8 cellular contexts compared by ENCODE assay signal in the genomic region with DNA sequence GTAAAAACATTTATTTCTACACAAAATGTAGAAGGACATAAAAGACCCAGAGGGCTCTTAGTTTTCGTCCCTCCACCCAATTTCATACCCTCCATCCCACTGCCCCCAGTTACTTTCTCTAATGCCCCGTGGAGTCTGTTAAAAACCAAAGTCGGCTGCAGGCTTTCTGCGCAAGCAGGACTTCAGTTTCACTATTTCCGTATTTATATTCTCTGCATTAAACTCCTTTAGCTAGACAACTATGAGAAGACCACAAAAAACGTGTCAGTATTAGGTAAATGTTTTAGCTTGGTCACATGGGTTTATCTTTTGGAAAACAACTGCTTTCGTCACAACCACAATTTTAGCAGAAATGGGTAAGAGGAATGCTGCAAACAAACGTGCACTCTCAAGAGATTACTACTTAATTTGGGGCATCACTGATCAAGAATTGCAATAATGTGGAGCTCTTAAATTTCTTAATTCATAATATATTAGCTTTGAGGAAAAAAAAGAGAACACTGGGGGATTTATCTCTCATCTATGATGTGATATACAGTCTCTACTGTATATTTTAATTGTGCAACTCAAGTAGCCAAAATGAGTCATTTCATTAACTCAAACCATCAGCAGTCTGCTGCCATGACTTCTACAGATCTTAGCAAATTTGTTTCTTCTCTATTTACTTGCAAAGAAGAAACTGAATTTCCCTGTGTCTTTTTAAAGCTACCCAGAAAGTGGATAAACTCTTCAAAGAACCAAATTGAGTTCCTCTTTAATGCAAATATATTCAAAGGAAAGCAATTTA. TPM values are rescaled to one million over a fixed set of nuclear protein-coding genes. Genes with fewer than 3 reads are reported as not detected.
DNase-seq lines count a peak whose midpoint lies in the region; ATAC-seq, FAIRE-seq and TF ChIP-seq lines count a peak whose summit lies in the region.

No MANE protein-coding gene starts in this region.

- TF ChIP-seq POLR2A in GM12878 (IDR thresholded peaks at IDR 0.05; ENCODE audit: low read depth, low read length), result no peak

- peak overlapping the region; percentile 91 for H3K4me2 ChIP-seq in GM12878 (ENCODE audit: control insufficient read depth, insufficient read depth)

- H3K79me2 ChIP-seq in GM12878 (ENCODE audit: control insufficient read depth, insufficient read depth, low read length), result peaks cover 36% of the 10 kb centered on the region

- peak; percentile 8 for DNase-seq in activated CD4-positive, alpha-beta T cell treated with anti-CD3 and anti-CD28 coated beads for 48 hours
- no peak for DNase-seq in activated CD4-positive, alpha-beta T cell treated with anti-CD3 and anti-CD28 coated beads, Interleukin-2, amount 50 U/mL, for 4 hours
- DNase-seq in NCI-H69 (lab: John Stamatoyannopoulos, UW) (peak; percentile 43), GM12878 (ENCODE audit: low read depth, low spot score) (peak; percentile 67), NCI-H510A treated with DMSO at 0.1 percent for 48 hours (lab: John Stamatoyannopoulos, UW) (no peak)

- H4K20me1 ChIP-seq in GM12878 (ENCODE audit: control insufficient read depth, insufficient read depth), result no peaks in the 10 kb centered on the region

- 2% methylated on average over 8 of the region's 8 CpGs for WGBS in GM12878 (ENCODE audit: insufficient coverage, insufficient replicate concordance, low lambda C conversion rate, missing lambda C conversion rate)

- TF ChIP-seq EP300 in GM12878 (IDR thresholded peaks at IDR 0.05; ENCODE audit: borderline replicate concordance in 1 of 2, control insufficient read depth in 1 of 2, low read depth in 2 of 2, low read length in 2 of 2), result peak in 1 of 2 experiments; percentile 54; a peak in 3 of 4 replicates

- POLR2A ChIA-PET in GM12878 (lab: Charles Lee), result interaction anchor here (1.2 kb wide), 1 partner anchor 76 kb away, joined by 4 read pairs; no protein-coding TSS in a partner anchor

- H3K36me3 ChIP-seq in GM12878 (ENCODE audit: control insufficient read depth in 2 of 2, insufficient read depth in 2 of 2, low read length in 1 of 2), result no peaks in the 10 kb centered on the region

- H3K4me3 ChIP-seq in GM12878, result peak overlapping the region; percentile 72

- CTCF ChIA-PET in GM12878 (lab: Yijun Ruan, JAX), result interaction anchor here (0.6 to 1.2 kb wide), 4 partner anchors 11 to 130 kb away, joined by 3 to 6 read pairs (median 3); no protein-coding TSS in a partner anchor

- no peaks in the 10 kb centered on the region for H3K9me3 ChIP-seq in GM12878 (replicated peaks; ENCODE audit: control insufficient read depth, insufficient read depth, low read length)

- H3K4me1 ChIP-seq in GM12878 (ENCODE audit: control insufficient read depth, insufficient read depth, low read length), result peaks cover 19% of the 10 kb centered on the region

- H2AFZ ChIP-seq in GM12878 (ENCODE audit: control insufficient read depth, low read depth, low read length), result peak overlapping the region; percentile 44

- no peak for TF ChIP-seq CTCF in GM12878 (IDR thresholded peaks at IDR 0.05 in 2 of 3, conservative IDR thresholded peaks at IDR 0.05 in 1 of 3; ENCODE audit: control insufficient read depth in 2 of 3, extremely low read depth in 1 of 3, insufficient read depth in 1 of 3, low read depth in 3 of 3, low read length in 3 of 3)

- BruUV-seq in GM12878 (replicated peaks; lab: Mats Ljungman, UMichigan), result TSS peak; percentile 55

- peak; percentile 7 for FAIRE-seq in GM12878 (lab: Jason Lieb, UNC)

- H3K9ac ChIP-seq in GM12878 (ENCODE audit: control insufficient read depth, insufficient read depth, low read length), result peak overlapping the region; percentile 69

- in situ Hi-C loops in GM12878 (cut with MboI), result no loop called here

- H3K27me3 ChIP-seq in GM12878 (replicated peaks in 1 of 2; ENCODE audit: control insufficient read depth in 2 of 2, insufficient read depth in 2 of 2, low read length in 1 of 2) (no peaks in the 10 kb centered on the region), layer of hippocampus (ENCODE audit: control insufficient read depth, insufficient read depth, low read length) (no peaks in the 10 kb centered on the region)

- no peak for TF ChIP-seq RAD21 in GM12878 (IDR thresholded peaks at IDR 0.05; ENCODE audit: insufficient read depth, low read depth, low read length)

- H3K27ac ChIP-seq in GM12878 (ENCODE audit: control insufficient read depth, insufficient read depth) (peak overlapping the region; percentile 95), layer of hippocampus (ENCODE audit: low read depth, low read length) (peak overlapping the region; percentile 88), temporal lobe (ENCODE audit: low read depth, low read length) (peak overlapping the region; percentile 74)

- RAD21 ChIA-PET in GM12878 (lab: Charles Lee; ENCODE audit: unreplicated experiment), result interaction anchor here (0.7 to 2.0 kb wide), 8 partner anchors 32 to 130 kb away, joined by 3 to 5 read pairs (median 3); no protein-coding TSS in a partner anchor

- intact Hi-C loops in GM12878 (cut with micrococcal nuclease; ENCODE audit: unreplicated experiment), result loop anchor here (5.0 kb wide), 2 partner anchors 37 to 57 kb away; no protein-coding TSS in a partner anchor

- ATAC-seq in HG02588 (IDR thresholded peaks at IDR 0.05; ENCODE audit: unreplicated experiment) (peak; percentile 21), GM12878 (peak; percentile 38)

- SMC1A ChIA-PET in GM12878 (lab: Charles Lee; ENCODE audit: uncharacterized antibody, unreplicated experiment), result interaction anchor here (0.6 to 1.8 kb wide), 6 partner anchors 15 to 126 kb away, joined by 3 to 6 read pairs (median 4); no protein-coding TSS in a partner anchor

TF ChIP-seq in GM12878, 131 proteins besides CTCF, POLR2A, EP300 and RAD21 (continues in another document):
- TF ChIP-seq, protein P1, sequence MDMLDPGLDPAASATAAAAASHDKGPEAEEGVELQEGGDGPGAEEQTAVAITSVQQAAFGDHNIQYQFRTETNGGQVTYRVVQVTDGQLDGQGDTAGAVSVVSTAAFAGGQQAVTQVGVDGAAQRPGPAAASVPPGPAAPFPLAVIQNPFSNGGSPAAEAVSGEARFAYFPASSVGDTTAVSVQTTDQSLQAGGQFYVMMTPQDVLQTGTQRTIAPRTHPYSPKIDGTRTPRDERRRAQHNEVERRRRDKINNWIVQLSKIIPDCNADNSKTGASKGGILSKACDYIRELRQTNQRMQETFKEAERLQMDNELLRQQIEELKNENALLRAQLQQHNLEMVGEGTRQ (IDR thresholded peaks at IDR 0.05; ENCODE audit: borderline replicate concordance, low read depth, low read length), result peak; percentile 41; the same call in 1 of the 2 replicates
- TF ChIP-seq, protein P2, sequence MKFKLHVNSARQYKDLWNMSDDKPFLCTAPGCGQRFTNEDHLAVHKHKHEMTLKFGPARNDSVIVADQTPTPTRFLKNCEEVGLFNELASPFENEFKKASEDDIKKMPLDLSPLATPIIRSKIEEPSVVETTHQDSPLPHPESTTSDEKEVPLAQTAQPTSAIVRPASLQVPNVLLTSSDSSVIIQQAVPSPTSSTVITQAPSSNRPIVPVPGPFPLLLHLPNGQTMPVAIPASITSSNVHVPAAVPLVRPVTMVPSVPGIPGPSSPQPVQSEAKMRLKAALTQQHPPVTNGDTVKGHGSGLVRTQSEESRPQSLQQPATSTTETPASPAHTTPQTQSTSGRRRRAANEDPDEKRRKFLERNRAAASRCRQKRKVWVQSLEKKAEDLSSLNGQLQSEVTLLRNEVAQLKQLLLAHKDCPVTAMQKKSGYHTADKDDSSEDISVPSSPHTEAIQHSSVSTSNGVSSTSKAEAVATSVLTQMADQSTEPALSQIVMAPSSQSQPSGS (IDR thresholded peaks at IDR 0.05; ENCODE audit: low read length), result peak; percentile 56
- TF ChIP-seq SMAD1 (IDR thresholded peaks at IDR 0.05; ENCODE audit: low read depth, partially characterized antibody) (no peak), RAD51 (IDR thresholded peaks at IDR 0.05) (peak; percentile 82), MTA2 (IDR thresholded peaks at IDR 0.05; ENCODE audit: low read depth) (peak; percentile 34; the same call in 1 of the 2 replicates), JUNB (IDR thresholded peaks at IDR 0.05) (peak; percentile 76), ATF7 (IDR thresholded peaks at IDR 0.05; ENCODE audit: low read depth) (no peak; the same call in 1 of the 2 replicates), RUNX3 (IDR thresholded peaks at IDR 0.05; ENCODE audit: low read length) (peak; percentile 50), WRNIP1 (IDR thresholded peaks at IDR 0.05; ENCODE audit: borderline replicate concordance, low read depth, low read length) (no peak)
- TF ChIP-seq, protein P3, sequence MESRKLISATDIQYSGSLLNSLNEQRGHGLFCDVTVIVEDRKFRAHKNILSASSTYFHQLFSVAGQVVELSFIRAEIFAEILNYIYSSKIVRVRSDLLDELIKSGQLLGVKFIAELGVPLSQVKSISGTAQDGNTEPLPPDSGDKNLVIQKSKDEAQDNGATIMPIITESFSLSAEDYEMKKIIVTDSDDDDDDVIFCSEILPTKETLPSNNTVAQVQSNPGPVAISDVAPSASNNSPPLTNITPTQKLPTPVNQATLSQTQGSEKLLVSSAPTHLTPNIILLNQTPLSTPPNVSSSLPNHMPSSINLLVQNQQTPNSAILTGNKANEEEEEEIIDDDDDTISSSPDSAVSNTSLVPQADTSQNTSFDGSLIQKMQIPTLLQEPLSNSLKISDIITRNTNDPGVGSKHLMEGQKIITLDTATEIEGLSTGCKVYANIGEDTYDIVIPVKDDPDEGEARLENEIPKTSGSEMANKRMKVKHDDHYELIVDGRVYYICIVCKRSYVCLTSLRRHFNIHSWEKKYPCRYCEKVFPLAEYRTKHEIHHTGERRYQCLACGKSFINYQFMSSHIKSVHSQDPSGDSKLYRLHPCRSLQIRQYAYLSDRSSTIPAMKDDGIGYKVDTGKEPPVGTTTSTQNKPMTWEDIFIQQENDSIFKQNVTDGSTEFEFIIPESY (IDR thresholded peaks at IDR 0.05), result no peak

RNA-seq across cellular contexts. Expression of a gene that starts 0.7 kb away (rescaled TPM):
- 19.4 and 19.6 TPM in 2 replicates for total RNA-seq in GM12878 (2013; cell fraction: nucleolus; rRNA removed)
- total RNA-seq in GM12878 (2014; rRNA removed) (23.6 and 27.1 TPM in 2 replicates), GM12878 (2014; rRNA removed; fragmentation: Illumina TruSeq; extraction: Trizol) (18.6 and 19.1 TPM in 2 replicates), GM12878 (2021) (17.5 and 17.8 TPM in 2 replicates), temporal lobe (9.6 TPM)
- polyA plus RNA-seq in GM12878 (2011; ENCODE audit: low read depth), result 4.6 TPM
- polyA plus RNA-seq in GM12878 (2011; rRNA removed) (30.0 and 30.3 TPM in 2 replicates), GM12878 (2014; fragmentation: Illumina TruSeq; extraction: Trizol) (18.4 and 23.3 TPM in 2 replicates), GM12878 (2014; fragmentation: Nextera tagmentation; extraction: Ambion mirVana) (1 to 10 TPM; 3.7 to 7.0 TPM), GM12878 (2014; rRNA removed) (20.5 and 23.3 TPM in 2 replicates), GM12878 (2016; fragmentation: Nextera tagmentation; extraction: Ambion mirVana) (10 to 100 TPM; 19.4 to 22.1 TPM)
- polyA plus RNA-seq in GM12878 (2011; cell fraction: cytosol; rRNA removed), result 21.9 and 22.6 TPM in 2 replicates
- polyA plus RNA-seq in GM12878 (2011; cell fraction: nucleus; rRNA removed), result 14.8 and 16.3 TPM in 2 replicates
- 9.9 and 16.5 TPM in 2 replicates for polyA plus RNA-seq in GM12878 (2012)
- polyA minus RNA-seq in GM12878 (2011; rRNA and poly(A)+ RNA removed), result 11.3 and 16.1 TPM in 2 replicates
- polyA minus RNA-seq in GM12878 (2011; cell fraction: cytosol; rRNA and poly(A)+ RNA removed), result 7.8 and 8.6 TPM in 2 replicates
- polyA minus RNA-seq in GM12878 (2011; cell fraction: nucleus; rRNA and poly(A)+ RNA removed), result 12.9 and 17.8 TPM in 2 replicates

Comparison
In these comparisons a context has a peak if more than half of its experiments do, and no peak if none do; other contexts are left out.
1. DNase-seq: peak in activated CD4-positive, alpha-beta T cell treated with anti-CD3 and anti-CD28 coated beads for 48 hours (single experiment), NCI-H69 (single experiment) and GM12878 (single experiment); none in activated CD4-positive, alpha-beta T cell treated with anti-CD3 and anti-CD28 coated beads, Interleukin-2, amount 50 U/mL, for 4 hours (0 of 2) and NCI-H510A treated with DMSO at 0.1 percent for 48 hours (single experiment).
2. Peak in every context shown above with its lines, with median percentiles within 50 percentile points of each other: H3K27ac ChIP-seq.